ENCODE assay signal across 8 cellular contexts in genomic region chr15:43792761-43793493, GRCh38.
DNase-seq lines count a peak whose midpoint lies in the region; ATAC-seq, FAIRE-seq and TF ChIP-seq lines count a peak whose summit lies in the region.

No MANE protein-coding gene starts in this region.

- peaks cover 35% of the 10 kb centered on the region for H3K79me2 ChIP-seq in OCI-LY3 (ENCODE audit: low read length)

- H3K4me3 ChIP-seq in GM12864 (ENCODE audit: low read depth, low read length) = peak overlapping the region; percentile 82
- peak overlapping the region; percentile 90 for H3K4me3 ChIP-seq in OCI-LY3 (ENCODE audit: low read length)

- H3K27me3 ChIP-seq in OCI-LY3 (ENCODE audit: low read depth, low read length) = no peaks in the 10 kb centered on the region

- H3K4me2 ChIP-seq in OCI-LY3 (ENCODE audit: low read length) = peak overlapping the region; percentile 88

- peaks cover 33% of the 10 kb centered on the region for H3K4me1 ChIP-seq in OCI-LY3 (ENCODE audit: low read length)

- TF ChIP-seq CTCF in GM12864 (IDR thresholded peaks at IDR 0.05; ENCODE audit: low read depth, low read length, missing control alignments) (no peak), OCI-LY3 (IDR thresholded peaks at IDR 0.05; ENCODE audit: low read depth, low read length) (no peak), D721Med (IDR thresholded peaks at IDR 0.05; ENCODE audit: insufficient read depth, missing control alignments) (no peak)

- peak overlapping the region; percentile 75 for H3K27ac ChIP-seq in OCI-LY3 (ENCODE audit: low read length)

- no peak for FAIRE-seq in D721Med (lab: Jason Lieb, UNC)

- ATAC-seq in HG03460 (IDR thresholded peaks at IDR 0.05; ENCODE audit: unreplicated experiment) (no peak), HG03354 (IDR thresholded peaks at IDR 0.05; ENCODE audit: poor library complexity, severe bottlenecking, unreplicated experiment) (no peak)

- DNase-seq in GM12864 (ENCODE audit: low read depth) = no peak
- DNase-seq in astrocyte of the hippocampus (ENCODE audit: low read depth, low spot score) = peak; percentile 49
- DNase-seq in iPS-NIHi11 (ENCODE audit: low spot score) = peak; percentile 28
- DNase-seq in stimulated activated CD8-positive, alpha-beta memory T cell treated with anti-CD3 and anti-CD28 coated beads, Interleukin-4, amount 100 ng/mL, for 48 hours = peak; percentile 48
- DNase-seq in D721Med (ENCODE audit: insufficient read length, low spot score) = no peak

- H4K20me1 ChIP-seq in OCI-LY3 (ENCODE audit: insufficient read depth, low read length) = peaks cover 33% of the 10 kb centered on the region

- H2AFZ ChIP-seq in OCI-LY3 (ENCODE audit: low read depth, low read length) = no peak overlapping the region

- H3K9me3 ChIP-seq in OCI-LY3 (ENCODE audit: insufficient read depth, low read length) = no peaks in the 10 kb centered on the region; the same call in 1 of the 2 replicates

- peak overlapping the region; percentile 98 for H3K9ac ChIP-seq in OCI-LY3 (ENCODE audit: low read length)

- H3K36me3 ChIP-seq in OCI-LY3 (replicated peaks; ENCODE audit: low read depth, low read length) = peaks cover 36% of the 10 kb centered on the region

Comparison
In these comparisons a context has a peak if more than half of its experiments do, and no peak if none do; other contexts are left out.
1. DNase-seq: peak in astrocyte of the hippocampus (single experiment), iPS-NIHi11 (single experiment) and stimulated activated CD8-positive, alpha-beta memory T cell treated with anti-CD3 and anti-CD28 coated beads, Interleukin-4, amount 100 ng/mL, for 48 hours (single experiment); none in GM12864 (single experiment) and D721Med (single experiment).